In genomic region chr12:95763809-95764253, GRCh38 we compare ENCODE assay signal across 9 cellular contexts. TPM values are rescaled to one million over a fixed set of nuclear protein-coding genes. Genes with fewer than 3 reads are reported as not detected.
DNase-seq lines count a peak whose midpoint lies in the region; ATAC-seq, FAIRE-seq and TF ChIP-seq lines count a peak whose summit lies in the region.
"Had no signal": no experiment of that assay in that cellular context is flagged by ENCODE, and none has a peak within 500 bp of the region (broad histone marks: within the 10 kb centered on the region; RNA-seq: fewer than 3 reads in every experiment).

No MANE protein-coding gene starts in this region.

- DNase-seq in MCF 10A (ENCODE audit: unreplicated experiment) (peak; percentile 91), breast epithelium (ENCODE audit: low spot score in 2 of 2) (no peak), SJSA1 (ENCODE audit: low read depth in 1 of 2, low spot score in 2 of 2) (peak; percentile 54 to 65), urothelium cell line (ENCODE audit: low spot score) (peak; percentile 63), T-helper 17 cell (no peak), WERI-Rb-1 (no peak)
- DNase-seq: right lobe of liver had no signal

- H3K27me3 Mint-ChIP-seq in MCF 10A (ENCODE audit: insufficient read depth, unreplicated experiment) (no peaks in the 10 kb centered on the region), T-helper 17 cell (peaks cover 7% of the 10 kb centered on the region)

- no peak for TF ChIP-seq EP300 in gastroesophageal sphincter (IDR thresholded peaks at IDR 0.05)

- peaks cover 12% of the 10 kb centered on the region for H3K36me3 Mint-ChIP-seq in MCF 10A (ENCODE audit: insufficient read depth, unreplicated experiment)
- H3K36me3 Mint-ChIP-seq in T-helper 17 cell (ENCODE audit: low read depth): peaks cover 2% of the 10 kb centered on the region

- H3K4me3 ChIP-seq in breast epithelium: no peak overlapping the region
- H3K4me3 ChIP-seq in SJSA1: no peak overlapping the region
- H3K4me3 ChIP-seq in gastroesophageal sphincter: no peak overlapping the region
- no peak overlapping the region for H3K4me3 ChIP-seq in WERI-Rb-1 (ENCODE audit: low read depth, low read length)
- H3K4me3 ChIP-seq: right lobe of liver had no signal

- H3K27me3 ChIP-seq in breast epithelium: no peaks in the 10 kb centered on the region
- H3K27me3 ChIP-seq in SJSA1 (replicated peaks): no peaks in the 10 kb centered on the region
- no peaks in the 10 kb centered on the region for H3K27me3 ChIP-seq in gastroesophageal sphincter
- no peaks in the 10 kb centered on the region for H3K27me3 ChIP-seq in WERI-Rb-1 (ENCODE audit: insufficient read depth, low read depth, severe bottlenecking)
- H3K27me3 ChIP-seq: right lobe of liver had no signal

- H3K9me3 Mint-ChIP-seq in MCF 10A (ENCODE audit: unreplicated experiment): no peaks in the 10 kb centered on the region

- CTCF ChIA-PET in MCF 10A (lab: Yijun Ruan, JAX): interaction anchor here (1.5 to 2.1 kb wide), 2 partner anchors 24 to 130 kb away, joined by 4 to 6 read pairs; no protein-coding TSS in a partner anchor

- TF ChIP-seq POLR2A in breast epithelium (IDR thresholded peaks at IDR 0.05) (no peak), gastroesophageal sphincter (IDR thresholded peaks at IDR 0.05) (no peak)

- H3K27ac ChIP-seq in breast epithelium: no peak overlapping the region
- no peak overlapping the region for H3K27ac ChIP-seq in SJSA1
- peak overlapping the region in 1 of 4 donors; percentile 6 for H3K27ac ChIP-seq in gastroesophageal sphincter
- no peak overlapping the region for H3K27ac ChIP-seq in WERI-Rb-1
- H3K27ac ChIP-seq: right lobe of liver had no signal

- TF ChIP-seq CTCF in MCF 10A (IDR thresholded peaks at IDR 0.05; ENCODE audit: unreplicated experiment): no peak
- no peak for TF ChIP-seq CTCF in breast epithelium (IDR thresholded peaks at IDR 0.05)
- no peak for TF ChIP-seq CTCF in gastroesophageal sphincter (IDR thresholded peaks at IDR 0.05)
- TF ChIP-seq CTCF in WERI-Rb-1 (IDR thresholded peaks at IDR 0.05; ENCODE audit: low read depth, low read length): no peak

- H3K4me1 ChIP-seq in breast epithelium (no peaks in the 10 kb centered on the region), SJSA1 (replicated peaks) (peaks cover 31% of the 10 kb centered on the region), gastroesophageal sphincter (peaks cover 0 to 17% (median 3%) of the 10 kb centered on the region in 3 donors)

- no peak overlapping the region for H3K27ac Mint-ChIP-seq in MCF 10A (ENCODE audit: low read depth, unreplicated experiment)
- no peak overlapping the region for H3K27ac Mint-ChIP-seq in T-helper 17 cell

- H3K9me3 ChIP-seq in breast epithelium: no peaks in the 10 kb centered on the region
- H3K9me3 ChIP-seq in SJSA1 (replicated peaks): no peaks in the 10 kb centered on the region
- H3K9me3 ChIP-seq in gastroesophageal sphincter: peaks cover 0 to 9% (median 0%) of the 10 kb centered on the region in 3 donors
- no peaks in the 10 kb centered on the region for H3K9me3 ChIP-seq in T-helper 17 cell (ENCODE audit: control insufficient read depth, low read length, poor library complexity, severe bottlenecking)
- no peaks in the 10 kb centered on the region for H3K9me3 ChIP-seq in WERI-Rb-1 (ENCODE audit: severe bottlenecking)

- POLR2A ChIA-PET in MCF 10A (lab: Yijun Ruan, JAX): interaction anchor here (0.7 to 2.9 kb wide), 8 partner anchors 18 to 155 kb away, joined by 3 to 16 read pairs (median 3); partner anchors contain the start of genes NTN4 and SNRPF

- ATAC-seq in gastroesophageal sphincter (peak; percentile 92), GM19463 (IDR thresholded peaks at IDR 0.05; ENCODE audit: unreplicated experiment) (no peak), T-helper 17 cell (no peak)

- intact Hi-C loops in MCF 10A (cut with micrococcal nuclease): loop anchor here (1.0 kb wide), 1 partner anchor 39 kb away; no protein-coding TSS in a partner anchor
- intact Hi-C loops in breast epithelium (cut with DNase I; ENCODE audit: low total_unique reads): no loop called here

- H3K4me1 Mint-ChIP-seq in MCF 10A (ENCODE audit: insufficient read depth, unreplicated experiment) (peaks cover 18% of the 10 kb centered on the region), T-helper 17 cell (no peaks in the 10 kb centered on the region)

- BruUV-seq in MCF 10A (replicated peaks; lab: Mats Ljungman, UMichigan): no TSS peak

- FAIRE-seq in urothelium cell line (lab: Jason Lieb, UNC): no peak

- H3K36me3 ChIP-seq in breast epithelium (no peaks in the 10 kb centered on the region), SJSA1 (peaks cover 15% of the 10 kb centered on the region), gastroesophageal sphincter (no peaks in the 10 kb centered on the region), WERI-Rb-1 (no peaks in the 10 kb centered on the region)
- H3K36me3 ChIP-seq: right lobe of liver had no signal

- H3K4me3 Mint-ChIP-seq in MCF 10A (ENCODE audit: unreplicated experiment) (no peak overlapping the region), T-helper 17 cell (no peak overlapping the region)

RNA-seq across cellular contexts. Expression of gene NTN4, which starts 26.7 kb away (rescaled TPM):
- total RNA-seq in MCF 10A (2022): 53.0 and 96.4 TPM in 2 replicates
- 100 to 1,000 TPM in 2 of 3 donors, 10 to 100 TPM in 1; 27.4 to 188 (median 110) TPM for total RNA-seq in breast epithelium
- total RNA-seq in SJSA1 (2014; rRNA removed; shearing (Covaris generic)): 44.9 and 59.5 TPM in 2 replicates
- 100 to 1,000 TPM in 1 of 4 donors, 10 to 100 TPM in 3; 33.5 to 103 (median 51.5) TPM for total RNA-seq in gastroesophageal sphincter
- total RNA-seq in T-helper 17 cell: 1 to 10 TPM; 4.8 to 7.6 TPM

Comparison
In these comparisons a context has a peak if more than half of its experiments do, and no peak if none do; other contexts are left out.
1. DNase-seq: peak in MCF 10A (single experiment), SJSA1 (2 of 2) and urothelium cell line (single experiment); none in breast epithelium (0 of 2), T-helper 17 cell (0 of 3) and WERI-Rb-1 (single experiment).